19 cellular contexts compared by ENCODE assay signal in genomic region chr1:1129309-1129708, GRCh38. TPM values are rescaled to one million over a fixed set of nuclear protein-coding genes. Genes with fewer than 3 reads are reported as not detected.
"Had no signal": no experiment of that assay in that cellular context is flagged by ENCODE, and none has a peak within 500 bp of the region (broad histone marks: within the 10 kb centered on the region; RNA-seq: fewer than 3 reads in every experiment).

No MANE protein-coding gene starts in this region.

- H3K4me1 Mint-ChIP-seq: activated CD8-positive, alpha-beta memory T cell treated with anti-CD3 and anti-CD28 coated beads, Interleukin-2, amount 10 ng/mL, durations not matched to agents 7 days and 5 days; activated naive CD4-positive, alpha-beta T cell treated with anti-CD3 and anti-CD28 coated beads, Interleukin-2, amount 50 U/mL, for 24 hours; T-cell had no signal

- H3K9me3 Mint-ChIP-seq: activated naive CD4-positive, alpha-beta T cell treated with anti-CD3 and anti-CD28 coated beads, Interleukin-2, amount 50 U/mL, for 24 hours; activated T-cell treated with anti-CD3 and anti-CD28 coated beads, Interleukin-2, amount 50 U/mL, for 24 hours; T-cell had no signal

- H3K27me3 ChIP-seq: breast epithelium had no signal

- H3K4me3 Mint-ChIP-seq: activated CD8-positive, alpha-beta memory T cell treated with anti-CD3 and anti-CD28 coated beads, Interleukin-2, amount 10 ng/mL, durations not matched to agents 7 days and 5 days; activated naive CD4-positive, alpha-beta T cell treated with anti-CD3 and anti-CD28 coated beads, Interleukin-2, amount 50 U/mL, for 24 hours; activated T-cell treated with anti-CD3 and anti-CD28 coated beads, Interleukin-2, amount 50 U/mL, for 24 hours; nephron progenitor cell; T-cell had no signal

- DNase-seq: activated CD4-positive, alpha-beta T cell treated with anti-CD3 and anti-CD28 coated beads for 1 hour; activated CD4-positive, alpha-beta T cell treated with anti-CD3 and anti-CD28 coated beads, Interleukin-2, amount 50 U/mL, for 48 hours; activated CD8-positive, alpha-beta memory T cell treated with anti-CD3 and anti-CD28 coated beads, Interleukin-2, amount 10 ng/mL, durations not matched to agents 7 days and 5 days; activated effector memory CD4-positive, alpha-beta T cell treated with Interleukin-2 at 50 U/mL for 16 hours; activated T-cell treated with anti-CD3 and anti-CD28 coated beads, Interleukin-2, amount 50 U/mL, for 24 hours; amygdala; nephron progenitor cell; stimulated activated CD4-positive, alpha-beta T cell treated with anti-CD3 and anti-CD28 coated beads, Interleukin-4, amount 100 ng/mL, for 4 hours; T-cell; T1000; tibial artery had no signal

- H2AFZ ChIP-seq: parathyroid adenoma had no signal

- H3K27ac ChIP-seq: parathyroid adenoma, SK-N-MC, tibial artery had no signal

- FAIRE-seq: frontal cortex had no signal

- ATAC-seq: activated CD8-positive, alpha-beta memory T cell treated with anti-CD3 and anti-CD28 coated beads, Interleukin-2, amount 10 ng/mL, durations not matched to agents 7 days and 5 days; right cardiac atrium; T-cell had no signal

- H3K9me3 ChIP-seq: breast epithelium, tibial artery had no signal

- H3K36me3 Mint-ChIP-seq: activated CD8-positive, alpha-beta memory T cell treated with anti-CD3 and anti-CD28 coated beads, Interleukin-2, amount 10 ng/mL, durations not matched to agents 7 days and 5 days; activated naive CD4-positive, alpha-beta T cell treated with anti-CD3 and anti-CD28 coated beads, Interleukin-2, amount 50 U/mL, for 24 hours; T-cell had no signal

- H3K36me3 ChIP-seq: breast epithelium, tibial artery had no signal

- H3K9ac ChIP-seq: parathyroid adenoma had no signal

- H3K27ac Mint-ChIP-seq: activated CD8-positive, alpha-beta memory T cell treated with anti-CD3 and anti-CD28 coated beads, Interleukin-2, amount 10 ng/mL, durations not matched to agents 7 days and 5 days; activated naive CD4-positive, alpha-beta T cell treated with anti-CD3 and anti-CD28 coated beads, Interleukin-2, amount 50 U/mL, for 24 hours; activated T-cell treated with anti-CD3 and anti-CD28 coated beads, Interleukin-2, amount 50 U/mL, for 24 hours; nephron progenitor cell; T-cell had no signal

- H3K4me1 ChIP-seq: parathyroid adenoma had no signal

- H3K4me3 ChIP-seq: breast epithelium, lung, SK-N-MC, tibial artery had no signal

RNA-seq across cellular contexts. Expression of gene TTLL10, which starts 44.4 kb away (rescaled TPM):
- total RNA-seq: activated CD8-positive, alpha-beta memory T cell treated with anti-CD3 and anti-CD28 coated beads, Interleukin-2, amount 10 ng/mL, durations not matched to agents 7 days and 5 days; frontal cortex; right cardiac atrium had no signal

RNA-seq across cellular contexts. Expression of gene RNF223, which starts 55.2 kb away (rescaled TPM):
- total RNA-seq: activated CD8-positive, alpha-beta memory T cell treated with anti-CD3 and anti-CD28 coated beads, Interleukin-2, amount 10 ng/mL, durations not matched to agents 7 days and 5 days; frontal cortex; mononuclear cell; right cardiac atrium; T-cell had no signal
- polyA plus RNA-seq: right cardiac atrium had no signal
